ENCODE assay signal across 1 cellular context in the genomic region with DNA sequence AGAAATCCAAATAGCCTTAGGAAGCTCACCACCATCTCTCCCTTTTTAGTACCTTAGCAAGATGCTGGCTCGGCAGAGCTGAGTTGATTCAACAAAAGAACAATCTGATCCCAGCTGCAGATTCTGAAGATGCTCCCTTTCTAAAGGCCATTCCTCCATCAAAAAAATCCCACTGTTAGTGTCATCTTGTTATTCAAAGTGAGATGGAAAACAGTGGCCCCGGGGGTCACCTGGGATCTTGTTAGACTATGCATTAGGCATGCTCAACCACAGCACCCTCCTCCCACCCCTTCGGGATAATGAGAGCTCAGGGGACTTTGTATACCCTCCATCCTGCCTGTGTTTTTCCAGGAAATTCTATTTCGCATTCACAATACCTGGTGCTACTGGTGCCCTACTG.
TF ChIP-seq lines count a peak whose summit lies in the region.

No MANE protein-coding gene starts in this region.

TF ChIP-seq in K562, 482 proteins besides CTCF, POLR2A, EP300 and RAD21:
- TF ChIP-seq TCF7L2 (IDR thresholded peaks at IDR 0.05; ENCODE audit: low read depth, low read length) (no peak), NRF1 (conservative IDR thresholded peaks at IDR 0.05 in 1 of 2, IDR thresholded peaks at IDR 0.05 in 1 of 2) (0 out of 4 replicates have a peak, but pooled peaks of 1 of the 2 experiments have one; percentile 13), SMARCB1 (IDR thresholded peaks at IDR 0.05; ENCODE audit: insufficient read length, low read depth) (no peak)
